18 cellular contexts compared by ENCODE assay signal in genomic region chr22:35024364-35024692, GRCh38. TPM values are rescaled to one million over a fixed set of nuclear protein-coding genes. Genes with fewer than 3 reads are reported as not detected.
DNase-seq lines count a peak whose midpoint lies in the region; ATAC-seq, FAIRE-seq and TF ChIP-seq lines count a peak whose summit lies in the region.
"Had no signal": no experiment of that assay in that cellular context is flagged by ENCODE, and none has a peak within 500 bp of the region (broad histone marks: within the 10 kb centered on the region; RNA-seq: fewer than 3 reads in every experiment).

No MANE protein-coding gene starts in this region.

- TF ChIP-seq POLR2A in K562 (conservative IDR thresholded peaks at IDR 0.05) = no peak

- no peak overlapping the region for H3K4me2 ChIP-seq in K562 (ENCODE audit: insufficient read depth, low read length)

- intact Hi-C loops in CD14-positive monocyte (cut with micrococcal nuclease) (loop anchor here in 1 of 2 donors (5.0 kb wide), 1 partner anchor 1722 kb away; no protein-coding TSS in a partner anchor), K562 (cut with micrococcal nuclease) (loop anchor here (5.0 to 10.0 kb wide), 2 partner anchors 612 to 1100 kb away; partner anchors contain the start of gene LARGE1)

- no peaks in the 10 kb centered on the region for H4K20me1 ChIP-seq in K562 (replicated peaks; ENCODE audit: control insufficient read depth, insufficient read depth, low read length)

- POLR2A ChIA-PET in K562 (lab: Yijun Ruan, JAX) = interaction anchor here (0.8 kb wide), 1 partner anchor 912 kb away, joined by 3 read pairs; no protein-coding TSS in a partner anchor

- no peak for TF ChIP-seq RAD21 in K562 (CRISPR knock-in tag; conservative IDR thresholded peaks at IDR 0.05 in 1 of 2, IDR thresholded peaks at IDR 0.05 in 1 of 2)

- H3K9me3 ChIP-seq in HUES64 (ENCODE audit: insufficient read depth, low read depth, low read length) (no peaks in the 10 kb centered on the region), K562 (replicated peaks; ENCODE audit: control insufficient read depth, insufficient read depth, low read depth, low read length) (no peaks in the 10 kb centered on the region), SJCRH30 (replicated peaks) (no peaks in the 10 kb centered on the region)
- H3K9me3 ChIP-seq: HAP-1, mucosa of descending colon had no signal

- peaks cover 0 to 4% (median 0%) of the 10 kb centered on the region in 7 donors for H3K9me3 Mint-ChIP-seq in CD14-positive monocyte
- H3K9me3 Mint-ChIP-seq in neural crest cell = peaks cover 2% of the 10 kb centered on the region
- H3K9me3 Mint-ChIP-seq: activated CD4-positive, alpha-beta T cell treated with anti-CD3 and anti-CD28 coated beads, Interleukin-2, amount 10 ng/mL, durations not matched to agents 24 days and 14 days had no signal

- peaks cover 3% of the 10 kb centered on the region for H3K4me1 Mint-ChIP-seq in CD14-positive monocyte
- peaks cover 5% of the 10 kb centered on the region for H3K4me1 Mint-ChIP-seq in neural crest cell
- H3K4me1 Mint-ChIP-seq: CD4-positive, alpha-beta memory T cell had no signal

- no peak overlapping the region for H2AFZ ChIP-seq in K562 (ENCODE audit: low read depth, low read length)

- ATAC-seq in K562 = peak; percentile 53
- no peak for ATAC-seq in stimulated activated naive CD8-positive, alpha-beta T cell treated with anti-CD3 and anti-CD28 coated beads, Interleukin-15, Interleukin-2, amounts not matched to agents 100 U/mL and 50 U/mL, for 24 hours

- CTCF ChIA-PET in K562 (lab: Yijun Ruan, JAX; ENCODE audit: low intra/inter-chr PET ratio) = interaction anchor here (0.6 kb wide), 1 partner anchor 25 kb away, joined by 3 read pairs; no protein-coding TSS in a partner anchor

- H3K9ac ChIP-seq in HUES64 (ENCODE audit: low read depth, low read length) (no peak overlapping the region), K562 (ENCODE audit: insufficient read depth in 1 of 2, low read depth in 2 of 2, low read length in 2 of 2) (no peak overlapping the region)

- TF ChIP-seq EP300 in K562 (IDR thresholded peaks at IDR 0.05; ENCODE audit: low read length) = no peak

- TF ChIP-seq CTCF in CD14-positive monocyte (IDR thresholded peaks at IDR 0.05) (peak; percentile 57), K562 (IDR thresholded peaks at IDR 0.05 in 2 of 3, conservative IDR thresholded peaks at IDR 0.05 in 1 of 3; ENCODE audit: insufficient read depth in 2 of 3, low read depth in 1 of 3, low read length in 3 of 3) (no peak), neural crest cell (conservative IDR thresholded peaks at IDR 0.05) (peak; percentile 24), brain microvascular endothelial cell (IDR thresholded peaks at IDR 0.05; ENCODE audit: low read depth, low read length, missing control alignments) (no peak)

- peak overlapping the region in 1 of 2 donors; percentile 43 for H3K4me3 Mint-ChIP-seq in CD14-positive monocyte
- no peak overlapping the region for H3K4me3 Mint-ChIP-seq in neural crest cell
- H3K4me3 Mint-ChIP-seq: activated CD4-positive, alpha-beta T cell treated with anti-CD3 and anti-CD28 coated beads, Interleukin-2, amount 10 ng/mL, durations not matched to agents 24 days and 14 days had no signal

- H3K4me3 ChIP-seq in HUES64 (ENCODE audit: low read length) (peak overlapping the region; percentile 24; the same call in 1 of the 2 replicates), K562 (no peak overlapping the region), SJCRH30 (no peak overlapping the region), brain microvascular endothelial cell (ENCODE audit: low read depth, low read length) (no peak overlapping the region)
- H3K4me3 ChIP-seq: coronary artery, HAP-1, mucosa of descending colon, transverse colon had no signal

- no peaks in the 10 kb centered on the region for H3K36me3 Mint-ChIP-seq in CD14-positive monocyte
- no peaks in the 10 kb centered on the region for H3K36me3 Mint-ChIP-seq in neural crest cell (ENCODE audit: low read depth)
- H3K36me3 Mint-ChIP-seq: CD4-positive, alpha-beta memory T cell had no signal

- no peaks in the 10 kb centered on the region for H3K4me1 ChIP-seq in HUES64 (ENCODE audit: insufficient read depth, low read length)
- H3K4me1 ChIP-seq in K562 (replicated peaks in 1 of 2; ENCODE audit: control insufficient read depth in 2 of 2, insufficient read depth in 2 of 2, low read length in 2 of 2) = peaks cover 0 to 6% of the 10 kb centered on the region in 2 experiments; a peak in 3 of 5 replicates
- no peaks in the 10 kb centered on the region for H3K4me1 ChIP-seq in SJCRH30
- H3K4me1 ChIP-seq: HAP-1 had no signal

- no peaks in the 10 kb centered on the region for H3K79me2 ChIP-seq in K562 (ENCODE audit: control insufficient read depth, insufficient read depth, low read length)

- no peak for FAIRE-seq in K562 (lab: Jason Lieb, UNC)

- no TSS peak for BruUV-seq in K562 (replicated peaks; lab: Mats Ljungman, UMichigan)

- H3K27ac Mint-ChIP-seq in CD14-positive monocyte (peak overlapping the region in 1 of 7 donors; percentile 35), neural crest cell (ENCODE audit: unreplicated experiment) (no peak overlapping the region)
- H3K27ac Mint-ChIP-seq: activated CD4-positive, alpha-beta T cell treated with anti-CD3 and anti-CD28 coated beads, Interleukin-2, amount 10 ng/mL, durations not matched to agents 24 days and 14 days; CD4-positive, alpha-beta memory T cell had no signal

- H3K36me3 ChIP-seq in HUES64 (ENCODE audit: insufficient read depth, low read length) (no peaks in the 10 kb centered on the region), K562 (ENCODE audit: control insufficient read depth, insufficient read depth, low read length) (no peaks in the 10 kb centered on the region), SJCRH30 (no peaks in the 10 kb centered on the region), brain microvascular endothelial cell (replicated peaks) (no peaks in the 10 kb centered on the region)
- H3K36me3 ChIP-seq: HAP-1, transverse colon had no signal

- H3K27me3 Mint-ChIP-seq in CD14-positive monocyte (ENCODE audit: low read depth in 3 of 3) = peaks cover 4 to 28% (median 4%) of the 10 kb centered on the region in 3 donors
- peaks cover 60% of the 10 kb centered on the region for H3K27me3 Mint-ChIP-seq in neural crest cell (ENCODE audit: low read depth)

- in situ Hi-C loops in K562 (cut with MboI) = loop anchor here (25.0 kb wide), 1 partner anchor 1737 kb away; no protein-coding TSS in a partner anchor
- in situ Hi-C loops in brain microvascular endothelial cell (cut with HindIII; ENCODE audit: low pct_ligation_motif_present, low sequenced_read_pairs) = no loop called here

- DNase-seq in CD14-positive monocyte (ENCODE audit: low spot score) (no peak), K562 (ENCODE audit: extremely low read depth in 1 of 4, low spot score in 3 of 4) (no peak), neural crest cell (ENCODE audit: low read depth, low spot score) (no peak), SJCRH30 (no peak), NCI-H1417 (lab: John Stamatoyannopoulos, UW) (no peak), brain microvascular endothelial cell (no peak)
- DNase-seq in stimulated activated naive CD8-positive, alpha-beta T cell treated with anti-CD3 and anti-CD28 coated beads, Interleukin-15, Interleukin-2, amounts not matched to agents 100 U/mL and 50 U/mL, for 24 hours = no peak

- H3K9me1 ChIP-seq in K562 (ENCODE audit: control insufficient read depth, insufficient read depth, low read length) = no peaks in the 10 kb centered on the region

- H3K27me3 ChIP-seq in HUES64 (ENCODE audit: insufficient read depth, low read length) (peaks cover 4% of the 10 kb centered on the region; the same call in 1 of the 2 replicates), K562 (ENCODE audit: control insufficient read depth in 2 of 2, insufficient read depth in 2 of 2, low read length in 2 of 2) (no peaks in the 10 kb centered on the region), SJCRH30 (no peaks in the 10 kb centered on the region), brain microvascular endothelial cell (replicated peaks) (no peaks in the 10 kb centered on the region)

- 56% methylated on average over 16 of the region's 16 CpGs for WGBS in HUES64
- WGBS in K562 (ENCODE audit: insufficient coverage, low coverage, missing lambda C conversion rate) = 7% methylated on average over 5 of the region's 16 CpGs

- H3K27ac ChIP-seq in HUES64 (ENCODE audit: low read depth, low read length) = no peak overlapping the region
- no peak overlapping the region for H3K27ac ChIP-seq in K562 (ENCODE audit: extremely low read depth, low read depth, low read length)
- no peak overlapping the region for H3K27ac ChIP-seq in SJCRH30
- H3K27ac ChIP-seq in brain microvascular endothelial cell = no peak overlapping the region
- H3K27ac ChIP-seq: coronary artery, transverse colon had no signal

RNA-seq across cellular contexts. Expression of gene ISX, which starts 41.6 kb away (rescaled TPM):
- polyA plus RNA-seq in CD14-positive monocyte (not detected), K562 (2011; rRNA removed) (0.08 and 0.25 TPM in 2 replicates), K562 (2014; fragmentation: Illumina TruSeq; extraction: Trizol) (0.09 TPM in 1 of 2 replicates, not detected in the other), K562 (2014; fragmentation: Nextera tagmentation; extraction: Ambion mirVana) (under 1 TPM; 0.03 to 0.06 TPM), K562 (2014; rRNA removed) (0.11 and 0.12 TPM in 2 replicates)
- 0.05 TPM for polyA plus RNA-seq in HUES64 (2013, experiment 1 of 2)
- polyA plus RNA-seq in HUES64 (2013, experiment 2 of 2) = not detected
- 0.23 and 0.28 TPM in 2 replicates for total RNA-seq in K562 (2011; cell fraction: chromatin; rRNA removed; ENCODE audit: low replicate concordance)
- 0.39 and 0.50 TPM in 2 replicates for total RNA-seq in K562 (2011; cell fraction: nucleolus; rRNA removed)
- total RNA-seq in K562 (2011; cell fraction: nucleoplasm; rRNA removed) = 0.23 and 0.51 TPM in 2 replicates
- total RNA-seq in K562 (2014; rRNA removed) (0.05 and 0.16 TPM in 2 replicates), K562 (2014; rRNA removed; fragmentation: Illumina TruSeq; extraction: Trizol) (0.06 and 0.07 TPM in 2 replicates), K562 (2015; rRNA removed; fragmentation: Illumina TruSeq; extraction: Trizol) (0.19 and 0.36 TPM in 2 replicates), K562 (2021) (0.07 and 0.18 TPM in 2 replicates), neural crest cell (not detected in 2 replicates)
- 0.13 and 0.42 TPM in 2 replicates for polyA plus RNA-seq in K562 (2011; cell fraction: cytosol; rRNA removed)
- 0.04 and 0.18 TPM in 2 replicates for polyA plus RNA-seq in K562 (2011; cell fraction: nucleus; rRNA removed)
- polyA plus RNA-seq in K562 (2012) = 0.39 and 0.76 TPM in 2 replicates
- polyA minus RNA-seq in K562 (2011; rRNA and poly(A)+ RNA removed) = 0.15 and 0.28 TPM in 2 replicates
- 0.38 TPM in 1 of 2 replicates, not detected in the other for polyA minus RNA-seq in K562 (2011; cell fraction: cytosol; rRNA and poly(A)+ RNA removed)
- polyA minus RNA-seq in K562 (2011; cell fraction: nucleus; rRNA and poly(A)+ RNA removed) = 0.22 and 0.27 TPM in 2 replicates
- not detected in 2 replicates for total RNA-seq in SJCRH30 (2014; rRNA removed; shearing (Covaris generic))
- total RNA-seq: activated CD4-positive, alpha-beta T cell treated with anti-CD3 and anti-CD28 coated beads, Interleukin-2, amount 10 ng/mL, durations not matched to agents 24 days and 14 days; aorta; CD4-positive, alpha-beta memory T cell; Daoy; M059J; occipital lobe had no signal
- polyA plus RNA-seq: CD4-positive, alpha-beta memory T cell had no signal

Comparison
In these comparisons a context has a peak if more than half of its experiments do, and no peak if none do; other contexts are left out.
1. CTCF ChIP-seq: peak in CD14-positive monocyte (single experiment) and neural crest cell (single experiment); none in K562 (0 of 3) and brain microvascular endothelial cell (single experiment).